Comparison of ENCODE assay signal across 8 cellular contexts in genomic region chr4:128427832-128428366, GRCh38.
DNase-seq lines count a peak whose midpoint lies in the region; ATAC-seq, FAIRE-seq and TF ChIP-seq lines count a peak whose summit lies in the region.

No MANE protein-coding gene starts in this region.

- no peak overlapping the region for H3K4me3 ChIP-seq in K562
- H3K4me3 ChIP-seq in lung, result no peak overlapping the region

- H3K4me1 ChIP-seq in K562 (replicated peaks in 1 of 2; ENCODE audit: control insufficient read depth in 2 of 2, insufficient read depth in 2 of 2, low read length in 2 of 2), result no peaks in the 10 kb centered on the region; a peak in 1 of 5 replicates
- peaks cover 2 to 5% of the 10 kb centered on the region in 2 donors for H3K4me1 ChIP-seq in lung (ENCODE audit: control insufficient read depth in 2 of 2, insufficient read depth in 2 of 2, low read length in 2 of 2)

- CTCF ChIA-PET in K562 (lab: Yijun Ruan, JAX; ENCODE audit: low intra/inter-chr PET ratio), result interaction anchor here (0.8 to 1.7 kb wide), 2 partner anchors 381 to 382 kb away, joined by 3 to 6 read pairs; partner anchors contain the start of gene JADE1

- no peaks in the 10 kb centered on the region for H3K9me1 ChIP-seq in K562 (ENCODE audit: control insufficient read depth, insufficient read depth, low read length)

- H3K9me3 ChIP-seq in K562 (replicated peaks; ENCODE audit: control insufficient read depth, insufficient read depth, low read depth, low read length) (no peaks in the 10 kb centered on the region), lung (ENCODE audit: control insufficient read depth in 2 of 2, insufficient read depth in 1 of 2, low read length in 1 of 2) (no peaks in the 10 kb centered on the region)

- no peaks in the 10 kb centered on the region for H4K20me1 ChIP-seq in K562 (replicated peaks; ENCODE audit: control insufficient read depth, insufficient read depth, low read length)

- in situ Hi-C loops in K562 (cut with MboI), result no loop called here

- 0 out of 4 replicates have a peak overlapping the region, but pooled peaks of 1 of the 2 experiments have one; percentile 2 for H3K9ac ChIP-seq in K562 (ENCODE audit: insufficient read depth in 1 of 2, low read depth in 2 of 2, low read length in 2 of 2)

- H2AFZ ChIP-seq in K562 (ENCODE audit: low read depth, low read length), result peak overlapping the region; percentile 79

- intact Hi-C loops in K562 (cut with micrococcal nuclease) (loop anchor here (2.0 to 10.0 kb wide), 3 partner anchors 237 to 437 kb away; partner anchors contain the start of gene JADE1), posterior cingulate gyrus (cut with DNase I) (no loop called here)

- ATAC-seq in GM18867 (IDR thresholded peaks at IDR 0.05; ENCODE audit: unreplicated experiment), result peak; percentile 79
- ATAC-seq in K562, result peak; percentile 98
- peak; percentile 86 for ATAC-seq in lung (ENCODE audit: insufficient read depth, low FRiP score)
- ATAC-seq in HG02884 (IDR thresholded peaks at IDR 0.05; ENCODE audit: unreplicated experiment), result no peak

- no peaks in the 10 kb centered on the region for H3K36me3 ChIP-seq in K562 (ENCODE audit: control insufficient read depth, insufficient read depth, low read length)
- H3K36me3 ChIP-seq in lung (ENCODE audit: control insufficient read depth in 2 of 2, insufficient read depth in 2 of 2, low read length in 2 of 2), result no peaks in the 10 kb centered on the region

- POLR2A ChIA-PET in K562 (lab: Yijun Ruan, JAX), result interaction anchor here (0.7 to 1.0 kb wide), 3 partner anchors 20 to 409 kb away, joined by 3 to 5 read pairs (median 4); no protein-coding TSS in a partner anchor

- WGBS in K562 (ENCODE audit: insufficient coverage, low coverage, missing lambda C conversion rate), result 24% methylated on average over 5 of the region's 5 CpGs
- 55 to 66% methylated on average over 5 of the region's 5 CpGs for WGBS in lung, 2 donors

- peak overlapping the region; percentile 38 for H3K4me2 ChIP-seq in K562 (ENCODE audit: insufficient read depth, low read length)

- TF ChIP-seq EP300 in K562 (IDR thresholded peaks at IDR 0.05; ENCODE audit: low read length), result no peak

- H3K27me3 ChIP-seq in K562 (ENCODE audit: control insufficient read depth in 2 of 2, insufficient read depth in 2 of 2, low read length in 2 of 2) (no peaks in the 10 kb centered on the region), lung (ENCODE audit: control insufficient read depth, insufficient read depth) (no peaks in the 10 kb centered on the region)

- DNase-seq in NCI-H2171 treated with DMSO at 0.1 percent for 48 hours (lab: John Stamatoyannopoulos, UW) (peak; percentile 38), K562 (ENCODE audit: extremely low read depth in 1 of 4, low spot score in 3 of 4) (peak; percentile 33 to 72 (median 54)), lung (ENCODE audit: low spot score) (peak; percentile 66), posterior cingulate gyrus (no peak), OCI-M2 (lab: John Stamatoyannopoulos, UW; ENCODE audit: unreplicated experiment) (no peak)
- no peak for DNase-seq in activated T-cell treated with anti-CD3 and anti-CD28 coated beads, Interleukin-2, amount 50 U/mL, for 1 hour

- no peak overlapping the region for H3K27ac ChIP-seq in K562 (ENCODE audit: extremely low read depth, low read depth, low read length)
- H3K27ac ChIP-seq in lung (ENCODE audit: low read depth in 1 of 2, low read length in 1 of 2), result peak overlapping the region in 1 of 2 donors; percentile 26

- peak; percentile 74 for FAIRE-seq in K562 (lab: Jason Lieb, UNC)

- peak; percentile 67 to 82 for TF ChIP-seq RAD21 in K562 (CRISPR knock-in tag; conservative IDR thresholded peaks at IDR 0.05 in 1 of 2, IDR thresholded peaks at IDR 0.05 in 1 of 2)

- H3K79me2 ChIP-seq in K562 (ENCODE audit: control insufficient read depth, insufficient read depth, low read length), result no peaks in the 10 kb centered on the region

- TF ChIP-seq CTCF in K562 (IDR thresholded peaks at IDR 0.05 in 2 of 3, conservative IDR thresholded peaks at IDR 0.05 in 1 of 3; ENCODE audit: insufficient read depth in 2 of 3, low read depth in 1 of 3, low read length in 3 of 3) (peak; percentile 67 to 85 (median 74)), lung (IDR thresholded peaks at IDR 0.05; ENCODE audit: control extremely low read depth, extremely low read depth) (peak; percentile 7)

- TF ChIP-seq POLR2A in K562 (conservative IDR thresholded peaks at IDR 0.05), result no peak

- BruUV-seq in K562 (replicated peaks; lab: Mats Ljungman, UMichigan), result no TSS peak

TF ChIP-seq in K562, 482 proteins besides CTCF, POLR2A, EP300 and RAD21 (continues in another document):
- TF ChIP-seq SMC3 (conservative IDR thresholded peaks at IDR 0.05; ENCODE audit: insufficient read depth, low read depth, low read length) (peak; percentile 46), ATF7 (IDR thresholded peaks at IDR 0.05) (0 out of 2 replicates have a peak, but pooled peaks have one; percentile 35), ZNF165 (CRISPR knock-in tag; IDR thresholded peaks at IDR 0.05; ENCODE audit: borderline replicate concordance) (no peak), RCOR1 (IDR thresholded peaks at IDR 0.05; ENCODE audit: borderline replicate concordance in 1 of 2, low read depth in 2 of 2, low read length in 2 of 2) (peak in 1 of 2 experiments; percentile 44; a peak in 1 of 4 replicates), TEAD2 (tag; IDR thresholded peaks at IDR 0.05) (0 out of 2 replicates have a peak, but pooled peaks have one; percentile 45), ZNF79 (CRISPR knock-in tag; IDR thresholded peaks at IDR 0.05; ENCODE audit: low read depth) (no peak), NCOA6 (IDR thresholded peaks at IDR 0.05) (no peak), KLF16 (IDR thresholded peaks at IDR 0.05) (0 out of 2 replicates have a peak, but pooled peaks have one; percentile 40), KAT8 (IDR thresholded peaks at IDR 0.05; ENCODE audit: low read depth) (no peak), THRA (IDR thresholded peaks at IDR 0.05) (no peak), ZNF41 (CRISPR knock-in tag; conservative IDR thresholded peaks at IDR 0.05) (no peak), VEZF1 (CRISPR knock-in tag; IDR thresholded peaks at IDR 0.05) (0 out of 2 replicates have a peak, but pooled peaks have one; percentile 22)
- TF ChIP-seq, protein P1, sequence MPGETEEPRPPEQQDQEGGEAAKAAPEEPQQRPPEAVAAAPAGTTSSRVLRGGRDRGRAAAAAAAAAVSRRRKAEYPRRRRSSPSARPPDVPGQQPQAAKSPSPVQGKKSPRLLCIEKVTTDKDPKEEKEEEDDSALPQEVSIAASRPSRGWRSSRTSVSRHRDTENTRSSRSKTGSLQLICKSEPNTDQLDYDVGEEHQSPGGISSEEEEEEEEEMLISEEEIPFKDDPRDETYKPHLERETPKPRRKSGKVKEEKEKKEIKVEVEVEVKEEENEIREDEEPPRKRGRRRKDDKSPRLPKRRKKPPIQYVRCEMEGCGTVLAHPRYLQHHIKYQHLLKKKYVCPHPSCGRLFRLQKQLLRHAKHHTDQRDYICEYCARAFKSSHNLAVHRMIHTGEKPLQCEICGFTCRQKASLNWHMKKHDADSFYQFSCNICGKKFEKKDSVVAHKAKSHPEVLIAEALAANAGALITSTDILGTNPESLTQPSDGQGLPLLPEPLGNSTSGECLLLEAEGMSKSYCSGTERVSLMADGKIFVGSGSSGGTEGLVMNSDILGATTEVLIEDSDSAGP (CRISPR knock-in tag; IDR thresholded peaks at IDR 0.05), result peak; percentile 88
- TF ChIP-seq, protein P2, sequence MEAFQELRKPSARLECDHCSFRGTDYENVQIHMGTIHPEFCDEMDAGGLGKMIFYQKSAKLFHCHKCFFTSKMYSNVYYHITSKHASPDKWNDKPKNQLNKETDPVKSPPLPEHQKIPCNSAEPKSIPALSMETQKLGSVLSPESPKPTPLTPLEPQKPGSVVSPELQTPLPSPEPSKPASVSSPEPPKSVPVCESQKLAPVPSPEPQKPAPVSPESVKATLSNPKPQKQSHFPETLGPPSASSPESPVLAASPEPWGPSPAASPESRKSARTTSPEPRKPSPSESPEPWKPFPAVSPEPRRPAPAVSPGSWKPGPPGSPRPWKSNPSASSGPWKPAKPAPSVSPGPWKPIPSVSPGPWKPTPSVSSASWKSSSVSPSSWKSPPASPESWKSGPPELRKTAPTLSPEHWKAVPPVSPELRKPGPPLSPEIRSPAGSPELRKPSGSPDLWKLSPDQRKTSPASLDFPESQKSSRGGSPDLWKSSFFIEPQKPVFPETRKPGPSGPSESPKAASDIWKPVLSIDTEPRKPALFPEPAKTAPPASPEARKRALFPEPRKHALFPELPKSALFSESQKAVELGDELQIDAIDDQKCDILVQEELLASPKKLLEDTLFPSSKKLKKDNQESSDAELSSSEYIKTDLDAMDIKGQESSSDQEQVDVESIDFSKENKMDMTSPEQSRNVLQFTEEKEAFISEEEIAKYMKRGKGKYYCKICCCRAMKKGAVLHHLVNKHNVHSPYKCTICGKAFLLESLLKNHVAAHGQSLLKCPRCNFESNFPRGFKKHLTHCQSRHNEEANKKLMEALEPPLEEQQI (IDR thresholded peaks at IDR 0.05), result 0 out of 2 replicates have a peak, but pooled peaks have one; percentile 19

Comparison
In these comparisons a context has a peak if more than half of its experiments do, and no peak if none do; other contexts are left out.
1. DNase-seq: peak in NCI-H2171 treated with DMSO at 0.1 percent for 48 hours (single experiment), K562 (4 of 4) and lung (single experiment); none in posterior cingulate gyrus (0 of 10), activated T-cell treated with anti-CD3 and anti-CD28 coated beads, Interleukin-2, amount 50 U/mL, for 1 hour (single experiment) and OCI-M2 (single experiment).